20 cellular contexts compared by ENCODE assay signal in genomic region chr6:141667580-141668309, GRCh38.
DNase-seq lines count a peak whose midpoint lies in the region; ATAC-seq and TF ChIP-seq lines count a peak whose summit lies in the region.
"Had no signal": no experiment of that assay in that cellular context is flagged by ENCODE, and none has a peak within 500 bp of the region (broad histone marks: within the 10 kb centered on the region; RNA-seq: fewer than 3 reads in every experiment).

No MANE protein-coding gene starts in this region.

- peaks cover 4% of the 10 kb centered on the region for H3K4me1 ChIP-seq in endodermal cell (ENCODE audit: control insufficient read depth, insufficient read depth, low read length)
- peaks cover 19% of the 10 kb centered on the region for H3K4me1 ChIP-seq in mesodermal cell (ENCODE audit: control insufficient read depth, insufficient read depth, low read length, poor library complexity, severe bottlenecking)
- H3K4me1 ChIP-seq in CD8-positive, alpha-beta T cell (ENCODE audit: insufficient read depth, low read length), result no peaks in the 10 kb centered on the region
- H3K4me1 ChIP-seq: upper lobe of right lung had no signal

- peak overlapping the region; percentile 53 for H3K27ac Mint-ChIP-seq in endodermal cell
- H3K27ac Mint-ChIP-seq in CD8-positive, alpha-beta T cell, result no peak overlapping the region
- H3K27ac Mint-ChIP-seq: activated naive CD4-positive, alpha-beta T cell treated with anti-CD3 and anti-CD28 coated beads, Interleukin-2, amount 50 U/mL, for 24 hours had no signal

- CTCF ChIA-PET in CD8-positive, alpha-beta T cell (lab: Charles Lee), result no interaction called here

- WGBS in endodermal cell (ENCODE audit: insufficient coverage in 1 of 2, insufficient read length in 1 of 2), 2 experiments, result 67 to 76% methylated on average over 3 of the region's 3 CpGs
- 64 to 79% methylated on average over 3 of the region's 3 CpGs for WGBS in mesodermal cell (ENCODE audit: insufficient coverage in 2 of 2), 2 experiments

- H3K4me3 Mint-ChIP-seq in endodermal cell, result no peak overlapping the region
- no peak overlapping the region for H3K4me3 Mint-ChIP-seq in CD8-positive, alpha-beta T cell
- H3K4me3 Mint-ChIP-seq: activated naive CD4-positive, alpha-beta T cell treated with anti-CD3 and anti-CD28 coated beads, Interleukin-2, amount 50 U/mL, for 24 hours had no signal

- intact Hi-C loops in CD8-positive, alpha-beta T cell (cut with DNase I, micrococcal nuclease), result no loop called here

- H3K9ac ChIP-seq in endodermal cell (ENCODE audit: extremely low read depth, low read length, poor library complexity, severe bottlenecking), result no peak overlapping the region

- POLR2A ChIA-PET in CD8-positive, alpha-beta T cell (lab: Charles Lee), result no interaction called here

- no peaks in the 10 kb centered on the region for H3K27me3 Mint-ChIP-seq in endodermal cell (ENCODE audit: insufficient read depth)
- peaks cover 5% of the 10 kb centered on the region for H3K27me3 Mint-ChIP-seq in CD8-positive, alpha-beta T cell (ENCODE audit: low read depth)

- H3K27me3 ChIP-seq in endodermal cell (ENCODE audit: control insufficient read depth, insufficient read depth, low read length, poor library complexity, severe bottlenecking), result no peaks in the 10 kb centered on the region
- no peaks in the 10 kb centered on the region for H3K27me3 ChIP-seq in CD8-positive, alpha-beta T cell (ENCODE audit: insufficient read depth, low read length)
- H3K27me3 ChIP-seq: upper lobe of right lung had no signal

- H3K27ac ChIP-seq in endodermal cell (ENCODE audit: low read depth, low read length) (no peak overlapping the region), mesodermal cell (ENCODE audit: low read depth, low read length, severe bottlenecking) (peak overlapping the region; percentile 81)
- no peak overlapping the region for H3K27ac ChIP-seq in CD8-positive, alpha-beta T cell (ENCODE audit: low read depth, low read length)
- H3K27ac ChIP-seq: upper lobe of right lung had no signal

- TF ChIP-seq CTCF in AG10803 (conservative IDR thresholded peaks at IDR 0.05; ENCODE audit: low read length) (no peak), endodermal cell (conservative IDR thresholded peaks at IDR 0.05) (no peak)
- no peak for TF ChIP-seq CTCF in CD8-positive, alpha-beta T cell (IDR thresholded peaks at IDR 0.05)

- H3K4me1 Mint-ChIP-seq in endodermal cell, result peaks cover 4% of the 10 kb centered on the region
- H3K4me1 Mint-ChIP-seq in CD8-positive, alpha-beta T cell (ENCODE audit: low read depth), result no peaks in the 10 kb centered on the region
- H3K4me1 Mint-ChIP-seq: activated naive CD4-positive, alpha-beta T cell treated with anti-CD3 and anti-CD28 coated beads, Interleukin-2, amount 50 U/mL, for 24 hours had no signal

- no peaks in the 10 kb centered on the region for H3K36me3 ChIP-seq in endodermal cell (ENCODE audit: control insufficient read depth, insufficient read depth, low read length)
- no peaks in the 10 kb centered on the region for H3K36me3 ChIP-seq in mesodermal cell (ENCODE audit: control insufficient read depth, insufficient read depth, low read length)
- no peaks in the 10 kb centered on the region for H3K36me3 ChIP-seq in CD8-positive, alpha-beta T cell (ENCODE audit: insufficient read depth, low read length)
- H3K36me3 ChIP-seq: upper lobe of right lung had no signal

- DNase-seq in AG10803 (ENCODE audit: low read depth) (peak; percentile 18), LHCN-M2 (ENCODE audit: low read depth) (peak; percentile 45), endodermal cell (peak; percentile 33), LoVo (ENCODE audit: low spot score) (no peak), NCI-H128 (lab: John Stamatoyannopoulos, UW; ENCODE audit: unreplicated experiment) (no peak)
- DNase-seq in CD8-positive, alpha-beta T cell, result no peak
- DNase-seq: activated T-cell treated with anti-CD3 and anti-CD28 coated beads, Interleukin-2, amount 50 U/mL, for 1 hour; central memory CD4-positive, alpha-beta T cell; DMS 273 treated with DMSO at 0.1 percent for 48 hours; GOT3; Kasumi-1; midbrain; NCI-H187 treated with DMSO at 0.1 percent for 48 hours; NCI-H524; small intestine; stimulated activated naive CD4-positive, alpha-beta T cell; upper lobe of right lung had no signal

- no peaks in the 10 kb centered on the region for H3K36me3 Mint-ChIP-seq in endodermal cell (ENCODE audit: low read depth)
- no peaks in the 10 kb centered on the region for H3K36me3 Mint-ChIP-seq in CD8-positive, alpha-beta T cell
- H3K36me3 Mint-ChIP-seq: activated naive CD4-positive, alpha-beta T cell treated with anti-CD3 and anti-CD28 coated beads, Interleukin-2, amount 50 U/mL, for 24 hours had no signal

- H3K9me3 ChIP-seq in endodermal cell (ENCODE audit: control insufficient read depth, low read length) (no peaks in the 10 kb centered on the region), mesodermal cell (ENCODE audit: control insufficient read depth, low read length) (no peaks in the 10 kb centered on the region)
- H3K9me3 ChIP-seq in CD8-positive, alpha-beta T cell (ENCODE audit: low read length), result no peaks in the 10 kb centered on the region
- H3K9me3 ChIP-seq: upper lobe of right lung had no signal

- ATAC-seq in CD8-positive, alpha-beta T cell, result no peak
- ATAC-seq in HG03135 (IDR thresholded peaks at IDR 0.05; ENCODE audit: unreplicated experiment), result no peak
- ATAC-seq: upper lobe of right lung had no signal

- no peak overlapping the region for H3K4me3 ChIP-seq in AG10803 (ENCODE audit: low read length)
- H3K4me3 ChIP-seq in endodermal cell (ENCODE audit: low read length), result no peak overlapping the region
- no peak overlapping the region for H3K4me3 ChIP-seq in mesodermal cell (ENCODE audit: extremely low read depth, insufficient read depth, low read length, poor library complexity, severe bottlenecking)
- H3K4me3 ChIP-seq in CD8-positive, alpha-beta T cell (ENCODE audit: low read depth, low read length), result no peak overlapping the region
- H3K4me3 ChIP-seq: upper lobe of right lung had no signal

- H3K9me3 Mint-ChIP-seq in endodermal cell, result no peaks in the 10 kb centered on the region
- no peaks in the 10 kb centered on the region for H3K9me3 Mint-ChIP-seq in CD8-positive, alpha-beta T cell
- H3K9me3 Mint-ChIP-seq: activated naive CD4-positive, alpha-beta T cell treated with anti-CD3 and anti-CD28 coated beads, Interleukin-2, amount 50 U/mL, for 24 hours had no signal

Comparison
In these comparisons a context has a peak if more than half of its experiments do, and no peak if none do; other contexts are left out.
1. DNase-seq: peak in AG10803 (single experiment), LHCN-M2 (single experiment) and endodermal cell (single experiment); none in CD8-positive, alpha-beta T cell (0 of 7), LoVo (single experiment) and NCI-H128 (single experiment).